ENCODE assay signal across 15 cellular contexts in genomic region chr9:108441251-108441650, GRCh38.
DNase-seq lines count a peak whose midpoint lies in the region; ATAC-seq and TF ChIP-seq lines count a peak whose summit lies in the region.
"Had no signal": no experiment of that assay in that cellular context is flagged by ENCODE, and none has a peak within 500 bp of the region (broad histone marks: within the 10 kb centered on the region; RNA-seq: fewer than 3 reads in every experiment).

No MANE protein-coding gene starts in this region.

- DNase-seq in ascending aorta (ENCODE audit: low spot score in 2 of 2) (no peak), foreskin melanocyte (peak; percentile 88), thoracic aorta (ENCODE audit: low spot score) (no peak), anterior cingulate cortex (lab: John Stamatoyannopoulos, UW) (no peak), NCI-H1105 treated with DMSO at 0.1 percent for 48 hours (lab: John Stamatoyannopoulos, UW) (no peak)
- DNase-seq: 8988T; ACHN; CD4-positive, CD25-positive, alpha-beta regulatory T cell; DMS53; GF-D8; HCEC 1CT; HFFc6 had no signal

- no peak for ATAC-seq in thoracic aorta (ENCODE audit: insufficient number of reproducible peaks, low FRiP score, low read depth)
- ATAC-seq in GM21515 (IDR thresholded peaks at IDR 0.05; ENCODE audit: unreplicated experiment): no peak

- intact Hi-C loops in ascending aorta (cut with DNase I): loop anchor here (10.0 kb wide), 4 partner anchors 296 to 946 kb away; no protein-coding TSS in a partner anchor

- no peaks in the 10 kb centered on the region for H3K36me3 ChIP-seq in ACC112 (ENCODE audit: insufficient read depth, low read length)
- no peaks in the 10 kb centered on the region for H3K36me3 ChIP-seq in ascending aorta
- H3K36me3 ChIP-seq in thoracic aorta: no peaks in the 10 kb centered on the region
- H3K36me3 ChIP-seq: BLaER1 treated with 17β-estradiol and CSF1 and Interleukin-3, amounts not matched to agents 10 nM and 100 nM had no signal

- H3K27ac ChIP-seq in ACC112 (ENCODE audit: low read depth, low read length) (peak overlapping the region; percentile 96), ascending aorta (peak overlapping the region; percentile 36 to 66), thoracic aorta (peak overlapping the region; percentile 31 to 36)

- H3K9me3 ChIP-seq in ascending aorta (no peaks in the 10 kb centered on the region), thoracic aorta (no peaks in the 10 kb centered on the region)
- H3K9me3 ChIP-seq: BLaER1 treated with 17β-estradiol and CSF1 and Interleukin-3, amounts not matched to agents 10 nM and 100 nM had no signal

- H3K4me1 ChIP-seq in ACC112 (ENCODE audit: control insufficient read depth, insufficient read depth, low read length, unreplicated experiment) (peaks cover 69% of the 10 kb centered on the region), ascending aorta (peaks cover 0 to 37% of the 10 kb centered on the region in 2 donors), thoracic aorta (ENCODE audit: control insufficient read depth in 1 of 2, low read depth in 2 of 2) (peaks cover 25 to 58% of the 10 kb centered on the region in 2 donors)

- TF ChIP-seq CTCF in ascending aorta (IDR thresholded peaks at IDR 0.05): no peak
- TF ChIP-seq CTCF in thoracic aorta (IDR thresholded peaks at IDR 0.05): no peak

- H3K27me3 ChIP-seq in ACC112 (ENCODE audit: insufficient read depth, low read length): no peaks in the 10 kb centered on the region
- H3K27me3 ChIP-seq in ascending aorta: no peaks in the 10 kb centered on the region
- no peaks in the 10 kb centered on the region for H3K27me3 ChIP-seq in thoracic aorta (replicated peaks; ENCODE audit: insufficient read depth)
- H3K27me3 ChIP-seq: BLaER1 treated with 17β-estradiol and CSF1 and Interleukin-3, amounts not matched to agents 10 nM and 100 nM had no signal

- H3K4me3 ChIP-seq in ACC112 (ENCODE audit: low read depth, low read length) (no peak overlapping the region), ascending aorta (no peak overlapping the region), thoracic aorta (no peak overlapping the region)
- H3K4me3 ChIP-seq: BLaER1 treated with 17β-estradiol and CSF1 and Interleukin-3, amounts not matched to agents 10 nM and 100 nM had no signal

- no peaks in the 10 kb centered on the region for H3K79me2 ChIP-seq in ACC112 (ENCODE audit: control insufficient read depth, insufficient read depth, low read length, unreplicated experiment)

- H2AFZ ChIP-seq in ACC112 (ENCODE audit: low read length, unreplicated experiment): no peak overlapping the region

Comparison
In these comparisons a context has a peak if more than half of its experiments do, and no peak if none do; other contexts are left out.
1. H3K27ac ChIP-seq: peak in every context shown above with its lines; median percentile 96 in ACC112; 51 in ascending aorta; 34 in thoracic aorta.